1 cellular context compared by ENCODE assay signal in genomic region chr5:103255666-103256065, GRCh38.
TF ChIP-seq lines count a peak whose summit lies in the region.

No MANE protein-coding gene starts in this region.

TF ChIP-seq in GM23338, 12 proteins besides CTCF, POLR2A, EP300 and RAD21 (continued from another document):
- TF ChIP-seq ETS1 (IDR thresholded peaks at IDR 0.05) (no peak), STAT1 (IDR thresholded peaks at IDR 0.05; ENCODE audit: unreplicated experiment) (no peak)
